In genomic region chr5:5752844-5753243, GRCh38 we compare ENCODE assay signal across 9 cellular contexts.
DNase-seq lines count a peak whose midpoint lies in the region; ATAC-seq and TF ChIP-seq lines count a peak whose summit lies in the region.
"Had no signal": no experiment of that assay in that cellular context is flagged by ENCODE, and none has a peak within 500 bp of the region (broad histone marks: within the 10 kb centered on the region; RNA-seq: fewer than 3 reads in every experiment).

No MANE protein-coding gene starts in this region.

- no peaks in the 10 kb centered on the region for H3K4me1 ChIP-seq in left lung

- no peak overlapping the region for H3K27ac ChIP-seq in left lung

- H3K36me3 Mint-ChIP-seq in IgD-negative memory B cell (no peaks in the 10 kb centered on the region), mesothelial cell of epicardium (no peaks in the 10 kb centered on the region), glutamatergic neuron (ENCODE audit: unreplicated experiment) (no peaks in the 10 kb centered on the region)
- no peaks in the 10 kb centered on the region for H3K36me3 Mint-ChIP-seq in activated CD8-positive, alpha-beta memory T cell treated with anti-CD3 and anti-CD28 coated beads, Interleukin-2, amount 10 ng/mL, durations not matched to agents 7 days and 5 days

- ATAC-seq in GM18499 (IDR thresholded peaks at IDR 0.05; ENCODE audit: insufficient read depth, unreplicated experiment): peak; percentile 75
- peak; percentile 71 for ATAC-seq in GM19468 (IDR thresholded peaks at IDR 0.05; ENCODE audit: extremely low read depth, unreplicated experiment)
- peak; percentile 64 for ATAC-seq in HG02943 (IDR thresholded peaks at IDR 0.05; ENCODE audit: low read depth, unreplicated experiment)
- ATAC-seq in left lung: no peak
- no peak for ATAC-seq in activated CD8-positive, alpha-beta memory T cell treated with anti-CD3 and anti-CD28 coated beads, Interleukin-2, amount 10 ng/mL, durations not matched to agents 7 days and 5 days

- H3K9me3 Mint-ChIP-seq in IgD-negative memory B cell (no peaks in the 10 kb centered on the region), mesothelial cell of epicardium (no peaks in the 10 kb centered on the region), glutamatergic neuron (ENCODE audit: unreplicated experiment) (peaks cover 1% of the 10 kb centered on the region)
- H3K9me3 Mint-ChIP-seq in activated CD8-positive, alpha-beta memory T cell treated with anti-CD3 and anti-CD28 coated beads, Interleukin-2, amount 10 ng/mL, durations not matched to agents 7 days and 5 days (ENCODE audit: low read depth): no peaks in the 10 kb centered on the region

- H3K4me3 Mint-ChIP-seq in IgD-negative memory B cell (peak overlapping the region; percentile 74 to 91 (median 81)), mesothelial cell of epicardium (no peak overlapping the region), glutamatergic neuron (ENCODE audit: unreplicated experiment) (no peak overlapping the region)
- H3K4me3 Mint-ChIP-seq in activated CD8-positive, alpha-beta memory T cell treated with anti-CD3 and anti-CD28 coated beads, Interleukin-2, amount 10 ng/mL, durations not matched to agents 7 days and 5 days: no peak overlapping the region

- H3K4me3 ChIP-seq in left lung: no peak overlapping the region

- DNase-seq in mesothelial cell of epicardium (ENCODE audit: low spot score in 2 of 2, unreplicated experiment in 2 of 2) (no peak), left lung (no peak), glutamatergic neuron (no peak)
- DNase-seq in activated CD8-positive, alpha-beta memory T cell treated with anti-CD3 and anti-CD28 coated beads, Interleukin-2, amount 10 ng/mL, durations not matched to agents 7 days and 5 days: no peak
- DNase-seq: SIG-M5 had no signal

- TF ChIP-seq CTCF in mesothelial cell of epicardium (IDR thresholded peaks at IDR 0.05; ENCODE audit: unreplicated experiment): no peak
- TF ChIP-seq CTCF in left lung (IDR thresholded peaks at IDR 0.05): no peak
- no peak for TF ChIP-seq CTCF in glutamatergic neuron (IDR thresholded peaks at IDR 0.05; ENCODE audit: partially characterized antibody, unreplicated experiment)

- CTCF ChIA-PET in activated CD8-positive, alpha-beta memory T cell treated with anti-CD3 and anti-CD28 coated beads, Interleukin-2, amount 10 ng/mL, durations not matched to agents 7 days and 5 days (lab: Charles Lee): no interaction called here

- H3K27ac Mint-ChIP-seq in IgD-negative memory B cell (peak overlapping the region; percentile 81 to 93 (median 86)), mesothelial cell of epicardium (no peak overlapping the region), glutamatergic neuron (ENCODE audit: unreplicated experiment) (no peak overlapping the region)
- no peak overlapping the region for H3K27ac Mint-ChIP-seq in activated CD8-positive, alpha-beta memory T cell treated with anti-CD3 and anti-CD28 coated beads, Interleukin-2, amount 10 ng/mL, durations not matched to agents 7 days and 5 days

- H3K36me3 ChIP-seq in left lung: no peaks in the 10 kb centered on the region

- H3K27me3 Mint-ChIP-seq in IgD-negative memory B cell: no peaks in the 10 kb centered on the region
- peaks cover 4% of the 10 kb centered on the region for H3K27me3 Mint-ChIP-seq in mesothelial cell of epicardium (ENCODE audit: low read depth)
- H3K27me3 Mint-ChIP-seq in activated CD8-positive, alpha-beta memory T cell treated with anti-CD3 and anti-CD28 coated beads, Interleukin-2, amount 10 ng/mL, durations not matched to agents 7 days and 5 days: peaks cover 2% of the 10 kb centered on the region
- peaks cover 3% of the 10 kb centered on the region for H3K27me3 Mint-ChIP-seq in glutamatergic neuron (ENCODE audit: unreplicated experiment)

- H3K27me3 ChIP-seq in left lung: no peaks in the 10 kb centered on the region

- H3K4me1 Mint-ChIP-seq in IgD-negative memory B cell (peaks cover 42 to 70% (median 62%) of the 10 kb centered on the region in 3 donors), mesothelial cell of epicardium (no peaks in the 10 kb centered on the region), glutamatergic neuron (ENCODE audit: low read depth, unreplicated experiment) (no peaks in the 10 kb centered on the region)
- peaks cover 2% of the 10 kb centered on the region for H3K4me1 Mint-ChIP-seq in activated CD8-positive, alpha-beta memory T cell treated with anti-CD3 and anti-CD28 coated beads, Interleukin-2, amount 10 ng/mL, durations not matched to agents 7 days and 5 days

- intact Hi-C loops in left lung (cut with DNase I): no loop called here

- no peaks in the 10 kb centered on the region for H3K9me3 ChIP-seq in left lung

Comparison
In these comparisons a context has a peak if more than half of its experiments do, and no peak if none do; other contexts are left out.
1. ATAC-seq: peak in GM18499 (single experiment), GM19468 (single experiment) and HG02943 (single experiment); none in left lung (single experiment) and activated CD8-positive, alpha-beta memory T cell treated with anti-CD3 and anti-CD28 coated beads, Interleukin-2, amount 10 ng/mL, durations not matched to agents 7 days and 5 days (single experiment).
2. H3K27ac Mint-ChIP-seq: peak in IgD-negative memory B cell (3 of 3); none in mesothelial cell of epicardium (single experiment), activated CD8-positive, alpha-beta memory T cell treated with anti-CD3 and anti-CD28 coated beads, Interleukin-2, amount 10 ng/mL, durations not matched to agents 7 days and 5 days (single experiment) and glutamatergic neuron (single experiment).
3. H3K4me3 Mint-ChIP-seq: peak in IgD-negative memory B cell (4 of 4); none in mesothelial cell of epicardium (single experiment), activated CD8-positive, alpha-beta memory T cell treated with anti-CD3 and anti-CD28 coated beads, Interleukin-2, amount 10 ng/mL, durations not matched to agents 7 days and 5 days (single experiment) and glutamatergic neuron (single experiment).